In genomic region chr16:57815987-57816745, GRCh38 we compare ENCODE assay signal across 8 cellular contexts. TPM values are rescaled to one million over a fixed set of nuclear protein-coding genes. Genes with fewer than 3 reads are reported as not detected.
A peak's percentile ranks its signal among the peaks of the same experiment; 100 is the strongest.
DNase-seq lines count a peak whose midpoint lies in the region; ATAC-seq and TF ChIP-seq lines count a peak whose summit lies in the region.

No MANE protein-coding gene starts in this region.

- TF ChIP-seq POLR2A in NB4 (IDR thresholded peaks at IDR 0.05; ENCODE audit: extremely low read depth, insufficient read length) (no peak), esophagus muscularis mucosa (IDR thresholded peaks at IDR 0.05; ENCODE audit: low read depth) (no peak)

- DNase-seq in AG10803 (ENCODE audit: low read depth) (peak; percentile 95), NB4 (ENCODE audit: low read depth) (peak; percentile 88), esophagus muscularis mucosa (ENCODE audit: extremely low spot score) (peak; percentile 95), upper lobe of right lung (peak; percentile 93), cerebellar nuclear complex (lab: John Stamatoyannopoulos, UW) (no peak)
- DNase-seq in activated CD4-positive, alpha-beta memory T cell treated with anti-CD3 and anti-CD28 coated beads, Interleukin-2, amount 10 ng/mL, durations not matched to agents 7 days and 5 days, result peak; percentile 57
- peak in 1 of 9 donors; percentile 42 for DNase-seq in naive thymus-derived CD4-positive, alpha-beta T cell

- H3K4me1 ChIP-seq in esophagus muscularis mucosa (peaks cover 15 to 17% (median 17%) of the 10 kb centered on the region in 4 donors), upper lobe of right lung (peaks cover 23% of the 10 kb centered on the region)
- H3K4me1 ChIP-seq in naive thymus-derived CD4-positive, alpha-beta T cell (ENCODE audit: control insufficient read depth in 2 of 2, insufficient read depth in 2 of 2, low read length in 2 of 2), result peaks cover 0 to 19% of the 10 kb centered on the region in 2 donors

- H3K27me3 ChIP-seq in esophagus muscularis mucosa (no peaks in the 10 kb centered on the region), upper lobe of right lung (no peaks in the 10 kb centered on the region)
- no peaks in the 10 kb centered on the region for H3K27me3 ChIP-seq in naive thymus-derived CD4-positive, alpha-beta T cell (ENCODE audit: control insufficient read depth in 2 of 2, insufficient read depth in 2 of 2, low read length in 2 of 2)

- TF ChIP-seq EP300 in esophagus muscularis mucosa (IDR thresholded peaks at IDR 0.05), result no peak

- H3K9me3 Mint-ChIP-seq in activated CD4-positive, alpha-beta memory T cell treated with anti-CD3 and anti-CD28 coated beads, Interleukin-2, amount 10 ng/mL, durations not matched to agents 7 days and 5 days, result no peaks in the 10 kb centered on the region
- peaks cover 0 to 1% (median 0%) of the 10 kb centered on the region in 11 donors for H3K9me3 Mint-ChIP-seq in naive thymus-derived CD4-positive, alpha-beta T cell

- H3K4me3 ChIP-seq in AG10803 (ENCODE audit: low read length), result no peak overlapping the region
- H3K4me3 ChIP-seq in NB4 (ENCODE audit: low read depth, low read length), result no peak overlapping the region
- H3K4me3 ChIP-seq in esophagus muscularis mucosa, result no peak overlapping the region
- H3K4me3 ChIP-seq in naive thymus-derived CD4-positive, alpha-beta T cell (ENCODE audit: low read length), result no peak overlapping the region
- no peak overlapping the region for H3K4me3 ChIP-seq in upper lobe of right lung

- H3K9me3 ChIP-seq in esophagus muscularis mucosa (no peaks in the 10 kb centered on the region), upper lobe of right lung (no peaks in the 10 kb centered on the region)
- H3K9me3 ChIP-seq in naive thymus-derived CD4-positive, alpha-beta T cell (ENCODE audit: control insufficient read depth in 2 of 3, low read length in 3 of 3), result no peaks in the 10 kb centered on the region

- 48% methylated on average over 9 of the region's 16 CpGs for WGBS in esophagus muscularis mucosa

- TF ChIP-seq CTCF in AG10803 (conservative IDR thresholded peaks at IDR 0.05; ENCODE audit: low read length), result no peak
- no peak for TF ChIP-seq CTCF in NB4 (IDR thresholded peaks at IDR 0.05; ENCODE audit: low read depth, low read length)
- no peak for TF ChIP-seq CTCF in esophagus muscularis mucosa (IDR thresholded peaks at IDR 0.05)
- no peak for TF ChIP-seq CTCF in upper lobe of right lung (IDR thresholded peaks at IDR 0.05)

- H3K36me3 Mint-ChIP-seq in activated CD4-positive, alpha-beta memory T cell treated with anti-CD3 and anti-CD28 coated beads, Interleukin-2, amount 10 ng/mL, durations not matched to agents 7 days and 5 days (ENCODE audit: low read depth), result no peaks in the 10 kb centered on the region
- H3K36me3 Mint-ChIP-seq in naive thymus-derived CD4-positive, alpha-beta T cell, result peaks cover 0 to 2% (median 0%) of the 10 kb centered on the region in 5 donors

- CTCF ChIA-PET in activated CD4-positive, alpha-beta memory T cell treated with anti-CD3 and anti-CD28 coated beads, Interleukin-2, amount 10 ng/mL, durations not matched to agents 7 days and 5 days (lab: Charles Lee), result no interaction called here
- CTCF ChIA-PET in naive thymus-derived CD4-positive, alpha-beta T cell (lab: Charles Lee), result interaction anchor here (0.6 to 0.9 kb wide), 2 partner anchors 13 to 1863 kb away, joined by 3 to 5 read pairs; partner anchors contain the start of gene KIFC3

- H3K4me1 Mint-ChIP-seq in activated CD4-positive, alpha-beta memory T cell treated with anti-CD3 and anti-CD28 coated beads, Interleukin-2, amount 10 ng/mL, durations not matched to agents 7 days and 5 days, result peaks cover 23% of the 10 kb centered on the region
- H3K4me1 Mint-ChIP-seq in naive thymus-derived CD4-positive, alpha-beta T cell, result peaks cover 0 to 14% (median under 1%) of the 10 kb centered on the region in 7 donors

- intact Hi-C loops in esophagus muscularis mucosa (cut with DNase I) (no loop called here), upper lobe of right lung (cut with DNase I) (no loop called here)
- intact Hi-C loops in naive thymus-derived CD4-positive, alpha-beta T cell (cut with micrococcal nuclease), result no loop called here

- peak overlapping the region; percentile 9 for H3K27ac Mint-ChIP-seq in activated CD4-positive, alpha-beta memory T cell treated with anti-CD3 and anti-CD28 coated beads, Interleukin-2, amount 10 ng/mL, durations not matched to agents 7 days and 5 days
- H3K27ac Mint-ChIP-seq in naive thymus-derived CD4-positive, alpha-beta T cell, result peak overlapping the region in 1 of 9 donors; percentile 29

- H3K27ac ChIP-seq in esophagus muscularis mucosa (replicated peaks in 1 of 4), result peak overlapping the region; percentile 29 to 75 (median 60)
- no peak overlapping the region for H3K27ac ChIP-seq in naive thymus-derived CD4-positive, alpha-beta T cell (ENCODE audit: low read depth, low read length)
- H3K27ac ChIP-seq in upper lobe of right lung, result peak overlapping the region; percentile 79

- no peak overlapping the region for H3K4me3 Mint-ChIP-seq in activated CD4-positive, alpha-beta memory T cell treated with anti-CD3 and anti-CD28 coated beads, Interleukin-2, amount 10 ng/mL, durations not matched to agents 7 days and 5 days
- no peak overlapping the region for H3K4me3 Mint-ChIP-seq in naive thymus-derived CD4-positive, alpha-beta T cell

- H3K36me3 ChIP-seq in esophagus muscularis mucosa (no peaks in the 10 kb centered on the region), upper lobe of right lung (no peaks in the 10 kb centered on the region)
- no peaks in the 10 kb centered on the region for H3K36me3 ChIP-seq in naive thymus-derived CD4-positive, alpha-beta T cell (ENCODE audit: control insufficient read depth in 2 of 3, insufficient read depth in 3 of 3, low read length in 3 of 3)

- H3K27me3 Mint-ChIP-seq in activated CD4-positive, alpha-beta memory T cell treated with anti-CD3 and anti-CD28 coated beads, Interleukin-2, amount 10 ng/mL, durations not matched to agents 7 days and 5 days, result peaks cover 7% of the 10 kb centered on the region
- H3K27me3 Mint-ChIP-seq in naive thymus-derived CD4-positive, alpha-beta T cell, result peaks cover 3 to 17% (median 9%) of the 10 kb centered on the region in 5 donors

- ATAC-seq in GM19372 (IDR thresholded peaks at IDR 0.05; ENCODE audit: low read depth, unreplicated experiment) (peak; percentile 54), upper lobe of right lung (peak; percentile 96)
- peak; percentile 87 for ATAC-seq in naive thymus-derived CD4-positive, alpha-beta T cell

- POLR2A ChIA-PET in activated CD4-positive, alpha-beta memory T cell treated with anti-CD3 and anti-CD28 coated beads, Interleukin-2, amount 10 ng/mL, durations not matched to agents 7 days and 5 days (lab: Charles Lee), result no interaction called here
- POLR2A ChIA-PET in naive thymus-derived CD4-positive, alpha-beta T cell (lab: Charles Lee), result no interaction called here

RNA-seq across cellular contexts. Expression of gene KIFC3, which starts 13.9 kb away (rescaled TPM):
- total RNA-seq in activated CD4-positive, alpha-beta memory T cell treated with anti-CD3 and anti-CD28 coated beads, Interleukin-2, amount 10 ng/mL, durations not matched to agents 7 days and 5 days, result not detected
- total RNA-seq in esophagus muscularis mucosa, result 10 to 100 TPM; 28.2 to 76.8 (median 46.6) TPM
- 1 to 10 TPM in 2 of 5 experiments, under 1 TPM in 2, not detected in 1; 0.73 to 9.2 (median 1.6) TPM for total RNA-seq in naive thymus-derived CD4-positive, alpha-beta T cell
- polyA plus RNA-seq in naive thymus-derived CD4-positive, alpha-beta T cell, result not detected
- total RNA-seq in upper lobe of right lung, result 99.1 TPM

Comparison
In these comparisons a context has a peak if more than half of its experiments do, and no peak if none do; other contexts are left out.
1. DNase-seq: peak in AG10803 (single experiment), NB4 (single experiment), activated CD4-positive, alpha-beta memory T cell treated with anti-CD3 and anti-CD28 coated beads, Interleukin-2, amount 10 ng/mL, durations not matched to agents 7 days and 5 days (single experiment), esophagus muscularis mucosa (single experiment) and upper lobe of right lung (single experiment); none in cerebellar nuclear complex (0 of 2).
2. Peak in every context shown above with its lines, with median percentiles within 50 percentile points of each other: ATAC-seq.